ENCODE assay signal across 8 cellular contexts in genomic region chr6:149925974-149926777, GRCh38. TPM values are rescaled to one million over a fixed set of nuclear protein-coding genes. Genes with fewer than 3 reads are reported as not detected.
DNase-seq lines count a peak whose midpoint lies in the region; ATAC-seq and TF ChIP-seq lines count a peak whose summit lies in the region.

No MANE protein-coding gene starts in this region.

- no peaks in the 10 kb centered on the region for H3K9me3 ChIP-seq in neural progenitor cell (ENCODE audit: low read depth)

- H3K36me3 ChIP-seq in neural progenitor cell = no peaks in the 10 kb centered on the region

- no peaks in the 10 kb centered on the region for H3K9me3 Mint-ChIP-seq in activated T-helper 2 cell treated with anti-CD3 and anti-CD28 coated beads, Interferon-gamma antibody, Interleukin-2, Interleukin-4, amounts not matched to agents 10 μg/mL and 5 μg/mL and 100 μg/mL, durations not matched to agents 14 hours and 24 hours and 36 hours
- peaks cover 9% of the 10 kb centered on the region for H3K9me3 Mint-ChIP-seq in neural progenitor cell

- H3K79me2 ChIP-seq in neural progenitor cell (ENCODE audit: low read depth) = no peaks in the 10 kb centered on the region

- H3K27ac ChIP-seq in foreskin keratinocyte = no peak overlapping the region
- H3K27ac ChIP-seq in neural progenitor cell = no peak overlapping the region

- H3K27ac Mint-ChIP-seq in activated T-helper 2 cell treated with anti-CD3 and anti-CD28 coated beads, Interferon-gamma antibody, Interleukin-2, Interleukin-4, amounts not matched to agents 10 μg/mL and 5 μg/mL and 100 μg/mL, durations not matched to agents 14 hours and 24 hours and 36 hours = no peak overlapping the region
- H3K27ac Mint-ChIP-seq in neural progenitor cell = no peak overlapping the region

- no peaks in the 10 kb centered on the region for H3K4me1 ChIP-seq in foreskin keratinocyte
- peaks cover 5% of the 10 kb centered on the region for H3K4me1 ChIP-seq in neural progenitor cell

- H3K27me3 Mint-ChIP-seq in activated T-helper 2 cell treated with anti-CD3 and anti-CD28 coated beads, Interferon-gamma antibody, Interleukin-2, Interleukin-4, amounts not matched to agents 10 μg/mL and 5 μg/mL and 100 μg/mL, durations not matched to agents 14 hours and 24 hours and 36 hours (ENCODE audit: low read depth) = peaks cover 83% of the 10 kb centered on the region
- peaks cover 70% of the 10 kb centered on the region for H3K27me3 Mint-ChIP-seq in neural progenitor cell (ENCODE audit: insufficient read depth, low read depth)

- H3K4me2 ChIP-seq in neural progenitor cell = peak overlapping the region; percentile 76

- H3K4me1 Mint-ChIP-seq in activated T-helper 2 cell treated with anti-CD3 and anti-CD28 coated beads, Interferon-gamma antibody, Interleukin-2, Interleukin-4, amounts not matched to agents 10 μg/mL and 5 μg/mL and 100 μg/mL, durations not matched to agents 14 hours and 24 hours and 36 hours (ENCODE audit: low read depth) = peaks cover 18% of the 10 kb centered on the region
- peaks cover 11% of the 10 kb centered on the region for H3K4me1 Mint-ChIP-seq in neural progenitor cell

- TF ChIP-seq EP300 in Ishikawa (IDR thresholded peaks at IDR 0.05; ENCODE audit: borderline replicate concordance) = no peak

- TF ChIP-seq RAD21 in Ishikawa (IDR thresholded peaks at IDR 0.05; ENCODE audit: low read depth) = peak; percentile 98

- intact Hi-C loops in activated T-helper 2 cell treated with anti-CD3 and anti-CD28 coated beads, Interferon-gamma antibody, Interleukin-2, Interleukin-4, amounts not matched to agents 10 μg/mL and 5 μg/mL and 100 μg/mL, durations not matched to agents 14 hours and 24 hours and 36 hours (cut with micrococcal nuclease) = loop anchor here (1.0 to 10.0 kb wide), 3 partner anchors 92 to 361 kb away; partner anchors contain the start of gene GINM1

- H3K9ac ChIP-seq in neural progenitor cell = no peak overlapping the region

- H4K20me1 ChIP-seq in neural progenitor cell (ENCODE audit: low read depth) = peaks cover 16% of the 10 kb centered on the region

- peak overlapping the region; percentile 70 for H2AFZ ChIP-seq in neural progenitor cell (replicated peaks)

- ATAC-seq in foreskin keratinocyte (peak; percentile 76), HG03460 (IDR thresholded peaks at IDR 0.05; ENCODE audit: unreplicated experiment) (no peak)

- TF ChIP-seq CTCF in foreskin keratinocyte (conservative IDR thresholded peaks at IDR 0.05) (peak; percentile 95), neural progenitor cell (IDR thresholded peaks at IDR 0.05) (peak; percentile 88)

- peaks cover 32% of the 10 kb centered on the region for H3K27me3 ChIP-seq in foreskin keratinocyte
- H3K27me3 ChIP-seq in neural progenitor cell = peaks cover 100% of the 10 kb centered on the region

- DNase-seq in GDM1 (lab: John Stamatoyannopoulos, UW) (peak; percentile 48), RPMI8226 (peak; percentile 76), foreskin keratinocyte (peak in 1 of 2 donors; percentile 58), neural progenitor cell (ENCODE audit: low spot score) (peak; percentile 89), stromal cell of bone marrow (ENCODE audit: low read depth) (peak; percentile 70)
- peak; percentile 65 for DNase-seq in activated T-helper 2 cell treated with anti-CD3 and anti-CD28 coated beads, Interferon-gamma antibody, Interleukin-2, Interleukin-4, amounts not matched to agents 10 μg/mL and 5 μg/mL and 100 μg/mL, durations not matched to agents 14 hours and 24 hours and 36 hours (ENCODE audit: low spot score)

- H3F3A ChIP-seq in neural progenitor cell (ENCODE audit: low read depth) = peaks cover 4% of the 10 kb centered on the region

- H3K4me3 ChIP-seq in neural progenitor cell = peak overlapping the region; percentile 47

- H3K36me3 Mint-ChIP-seq in activated T-helper 2 cell treated with anti-CD3 and anti-CD28 coated beads, Interferon-gamma antibody, Interleukin-2, Interleukin-4, amounts not matched to agents 10 μg/mL and 5 μg/mL and 100 μg/mL, durations not matched to agents 14 hours and 24 hours and 36 hours (ENCODE audit: low read depth) = no peaks in the 10 kb centered on the region
- H3K36me3 Mint-ChIP-seq in neural progenitor cell = no peaks in the 10 kb centered on the region

- peak overlapping the region; percentile 55 for H3K4me3 Mint-ChIP-seq in activated T-helper 2 cell treated with anti-CD3 and anti-CD28 coated beads, Interferon-gamma antibody, Interleukin-2, Interleukin-4, amounts not matched to agents 10 μg/mL and 5 μg/mL and 100 μg/mL, durations not matched to agents 14 hours and 24 hours and 36 hours (ENCODE audit: low read depth)
- peak overlapping the region; percentile 86 for H3K4me3 Mint-ChIP-seq in neural progenitor cell

TF ChIP-seq in Ishikawa, 13 proteins besides CTCF, POLR2A, EP300 and RAD21:
- TF ChIP-seq YY1 (IDR thresholded peaks at IDR 0.05; ENCODE audit: low read depth) (0 out of 2 replicates have a peak, but pooled peaks have one; percentile 24), CEBPB (IDR thresholded peaks at IDR 0.05) (no peak), CREB1 (IDR thresholded peaks at IDR 0.05; ENCODE audit: low read depth) (no peak), NFIC (IDR thresholded peaks at IDR 0.05) (no peak), TCF12 (IDR thresholded peaks at IDR 0.05; ENCODE audit: low read depth) (no peak), EGR1 (IDR thresholded peaks at IDR 0.05) (no peak), TAF1 (IDR thresholded peaks at IDR 0.05; ENCODE audit: low read depth) (0 out of 2 replicates have a peak, but pooled peaks have one; percentile 22), REST (IDR thresholded peaks at IDR 0.05; ENCODE audit: low read depth) (no peak), TEAD4 (IDR thresholded peaks at IDR 0.05) (peak; percentile 45), FOXM1 (IDR thresholded peaks at IDR 0.05; ENCODE audit: borderline replicate concordance, low read depth) (no peak), ZBTB7A (IDR thresholded peaks at IDR 0.05; ENCODE audit: low read depth) (no peak)
- TF ChIP-seq, protein P1, sequence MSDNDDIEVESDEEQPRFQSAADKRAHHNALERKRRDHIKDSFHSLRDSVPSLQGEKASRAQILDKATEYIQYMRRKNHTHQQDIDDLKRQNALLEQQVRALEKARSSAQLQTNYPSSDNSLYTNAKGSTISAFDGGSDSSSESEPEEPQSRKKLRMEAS (IDR thresholded peaks at IDR 0.05) = no peak
- TF ChIP-seq, protein P2, sequence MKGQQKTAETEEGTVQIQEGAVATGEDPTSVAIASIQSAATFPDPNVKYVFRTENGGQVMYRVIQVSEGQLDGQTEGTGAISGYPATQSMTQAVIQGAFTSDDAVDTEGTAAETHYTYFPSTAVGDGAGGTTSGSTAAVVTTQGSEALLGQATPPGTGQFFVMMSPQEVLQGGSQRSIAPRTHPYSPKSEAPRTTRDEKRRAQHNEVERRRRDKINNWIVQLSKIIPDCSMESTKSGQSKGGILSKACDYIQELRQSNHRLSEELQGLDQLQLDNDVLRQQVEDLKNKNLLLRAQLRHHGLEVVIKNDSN (IDR thresholded peaks at IDR 0.05) = no peak

RNA-seq across cellular contexts. Expression of gene RAET1G, which starts 3.3 kb away (rescaled TPM):
- not detected in 2 replicates for total RNA-seq in activated T-helper 2 cell treated with anti-CD3 and anti-CD28 coated beads, Interferon-gamma antibody, Interleukin-2, Interleukin-4, amounts not matched to agents 10 μg/mL and 5 μg/mL and 100 μg/mL, durations not matched to agents 14 hours and 24 hours and 36 hours
- total RNA-seq in foreskin keratinocyte (1.0 and 1.2 TPM in 2 replicates), neural progenitor cell (ENCODE audit: low replicate concordance) (not detected in 2 replicates)
- 1.1 and 1.8 TPM in 2 replicates for polyA plus RNA-seq in foreskin keratinocyte

RNA-seq across cellular contexts. Expression of gene ULBP2, which starts 15.6 kb away (rescaled TPM):
- 0.14 and 0.18 TPM in 2 replicates for total RNA-seq in activated T-helper 2 cell treated with anti-CD3 and anti-CD28 coated beads, Interferon-gamma antibody, Interleukin-2, Interleukin-4, amounts not matched to agents 10 μg/mL and 5 μg/mL and 100 μg/mL, durations not matched to agents 14 hours and 24 hours and 36 hours
- 8.3 and 10.6 TPM in 2 replicates for total RNA-seq in foreskin keratinocyte
- polyA plus RNA-seq in foreskin keratinocyte = 9.8 and 9.9 TPM in 2 replicates
- not detected in 2 replicates for total RNA-seq in neural progenitor cell (ENCODE audit: low replicate concordance)

RNA-seq across cellular contexts. Expression of gene RAET1E, which starts 28.3 kb away (rescaled TPM):
- total RNA-seq in activated T-helper 2 cell treated with anti-CD3 and anti-CD28 coated beads, Interferon-gamma antibody, Interleukin-2, Interleukin-4, amounts not matched to agents 10 μg/mL and 5 μg/mL and 100 μg/mL, durations not matched to agents 14 hours and 24 hours and 36 hours = not detected in 2 replicates
- 1.1 and 1.5 TPM in 2 replicates for total RNA-seq in foreskin keratinocyte
- 0.97 and 1.1 TPM in 2 replicates for polyA plus RNA-seq in foreskin keratinocyte
- total RNA-seq in neural progenitor cell (ENCODE audit: low replicate concordance) = not detected in 2 replicates

RNA-seq across cellular contexts. Expression of gene ULBP1, which starts 37.6 kb away (rescaled TPM):
- total RNA-seq in activated T-helper 2 cell treated with anti-CD3 and anti-CD28 coated beads, Interferon-gamma antibody, Interleukin-2, Interleukin-4, amounts not matched to agents 10 μg/mL and 5 μg/mL and 100 μg/mL, durations not matched to agents 14 hours and 24 hours and 36 hours = 0.41 and 0.48 TPM in 2 replicates
- total RNA-seq in foreskin keratinocyte (1.9 and 6.4 TPM in 2 replicates), neural progenitor cell (ENCODE audit: low replicate concordance) (0.11 and 0.40 TPM in 2 replicates)
- 0.93 and 2.9 TPM in 2 replicates for polyA plus RNA-seq in foreskin keratinocyte
